Comparison of ENCODE assay signal across 19 cellular contexts in genomic region chr3:17062736-17063135, GRCh38.
DNase-seq lines count a peak whose midpoint lies in the region; ATAC-seq, FAIRE-seq and TF ChIP-seq lines count a peak whose summit lies in the region.
"Had no signal": no experiment of that assay in that cellular context is flagged by ENCODE, and none has a peak within 500 bp of the region (broad histone marks: within the 10 kb centered on the region; RNA-seq: fewer than 3 reads in every experiment).

No MANE protein-coding gene starts in this region.

- intact Hi-C loops in left ventricle myocardium inferior (cut with micrococcal nuclease) (no loop called here), right cardiac atrium (cut with DNase I) (no loop called here), Calu3 (cut with micrococcal nuclease; ENCODE audit: unreplicated experiment) (no loop called here), gastrocnemius medialis (cut with DNase I; ENCODE audit: low total_unique reads) (no loop called here), kidney (cut with DNase I) (no loop called here)

- H3K27ac Mint-ChIP-seq in Calu3 (ENCODE audit: unreplicated experiment): peak overlapping the region; percentile 8
- H3K27ac Mint-ChIP-seq in central memory CD8-positive, alpha-beta T cell (ENCODE audit: low read depth): peak overlapping the region; percentile 89

- peaks cover 1% of the 10 kb centered on the region for H3K36me3 ChIP-seq in left ventricle myocardium inferior
- no peaks in the 10 kb centered on the region for H3K36me3 ChIP-seq in gastrocnemius medialis
- H3K36me3 ChIP-seq in kidney (ENCODE audit: control insufficient read depth in 1 of 2, insufficient read depth in 2 of 2, low read length in 2 of 2): no peaks in the 10 kb centered on the region
- H3K36me3 ChIP-seq: BE2C had no signal

- H3K9me3 Mint-ChIP-seq in Calu3 (ENCODE audit: low read depth, unreplicated experiment): peaks cover 4% of the 10 kb centered on the region
- H3K9me3 Mint-ChIP-seq in central memory CD8-positive, alpha-beta T cell: peaks cover 7% of the 10 kb centered on the region
- H3K9me3 Mint-ChIP-seq: CD8-positive, alpha-beta memory T cell; H9 had no signal

- H3K27me3 Mint-ChIP-seq in Calu3 (ENCODE audit: unreplicated experiment): no peaks in the 10 kb centered on the region
- no peaks in the 10 kb centered on the region for H3K27me3 Mint-ChIP-seq in central memory CD8-positive, alpha-beta T cell
- H3K27me3 Mint-ChIP-seq: CD4-positive, CD25-positive, alpha-beta regulatory T cell; CD8-positive, alpha-beta memory T cell had no signal

- no peak overlapping the region for H3K9ac ChIP-seq in kidney (ENCODE audit: low read length in 2 of 2)

- peaks cover 60% of the 10 kb centered on the region for H3K4me1 ChIP-seq in left ventricle myocardium inferior
- H3K4me1 ChIP-seq in right cardiac atrium (ENCODE audit: control insufficient read depth, insufficient read depth, low read length): no peaks in the 10 kb centered on the region
- H3K4me1 ChIP-seq in gastrocnemius medialis: peaks cover 18 to 22% of the 10 kb centered on the region in 2 donors
- no peaks in the 10 kb centered on the region for H3K4me1 ChIP-seq in kidney (ENCODE audit: control insufficient read depth in 1 of 2, insufficient read depth in 1 of 2, low read depth in 1 of 2, low read length in 2 of 2)
- H3K4me1 ChIP-seq: BE2C had no signal

- in situ Hi-C loops in gastrocnemius medialis (cut with MboI; ENCODE audit: low sequenced_read_pairs in 4 of 4): no loop called here

- DNase-seq in left ventricle myocardium inferior (no peak), right cardiac atrium (no peak), Calu3 (no peak), gastrocnemius medialis (no peak), kidney (no peak)
- no peak for DNase-seq in central memory CD8-positive, alpha-beta T cell (ENCODE audit: low spot score in 2 of 2)
- no peak for DNase-seq in activated CD4-positive, CD25-positive, alpha-beta regulatory T cell (lab: John Stamatoyannopoulos, UW)
- DNase-seq: ACHN; BE2C; C1 segment of cervical spinal cord; CD4-positive, CD25-positive, alpha-beta regulatory T cell; CD8-positive, alpha-beta memory T cell; COR-L47; H9 had no signal

- H3K27me3 ChIP-seq in left ventricle myocardium inferior (ENCODE audit: low read depth) (no peaks in the 10 kb centered on the region), right cardiac atrium (ENCODE audit: control insufficient read depth, insufficient read depth) (no peaks in the 10 kb centered on the region), gastrocnemius medialis (no peaks in the 10 kb centered on the region)
- H3K27me3 ChIP-seq: BE2C had no signal

- CTCF ChIA-PET in Calu3 (lab: Charles Lee): no interaction called here

- H3K4me3 Mint-ChIP-seq in Calu3 (ENCODE audit: low read depth, unreplicated experiment): no peak overlapping the region
- H3K4me3 Mint-ChIP-seq in central memory CD8-positive, alpha-beta T cell: no peak overlapping the region
- H3K4me3 Mint-ChIP-seq: CD4-positive, CD25-positive, alpha-beta regulatory T cell; CD8-positive, alpha-beta memory T cell; H9 had no signal

- TF ChIP-seq CTCF in left ventricle myocardium inferior (IDR thresholded peaks at IDR 0.05; ENCODE audit: borderline replicate concordance): no peak
- no peak for TF ChIP-seq CTCF in Calu3 (IDR thresholded peaks at IDR 0.05; ENCODE audit: unreplicated experiment)
- no peak for TF ChIP-seq CTCF in gastrocnemius medialis (IDR thresholded peaks at IDR 0.05 in 4 of 5, conservative IDR thresholded peaks at IDR 0.05 in 1 of 5)
- TF ChIP-seq CTCF in kidney (IDR thresholded peaks at IDR 0.05; ENCODE audit: borderline replicate concordance, extremely low read depth, insufficient read depth): no peak

- no TSS peak for BruUV-seq in Calu3 (replicated peaks; lab: Mats Ljungman, UMichigan)

- no peak for FAIRE-seq in kidney (lab: Jason Lieb, UNC)
- FAIRE-seq: A204.1, D721Med, G401.6, GM12891, H1 had no signal

- H3K4me1 Mint-ChIP-seq in Calu3 (ENCODE audit: low read depth, unreplicated experiment): no peaks in the 10 kb centered on the region
- H3K4me1 Mint-ChIP-seq in central memory CD8-positive, alpha-beta T cell: peaks cover 48% of the 10 kb centered on the region

- H3K4me3 ChIP-seq in left ventricle myocardium inferior (no peak overlapping the region), right cardiac atrium (ENCODE audit: low read length) (no peak overlapping the region), gastrocnemius medialis (no peak overlapping the region), kidney (ENCODE audit: low read length in 2 of 2) (no peak overlapping the region)

- no peaks in the 10 kb centered on the region for H3K36me3 Mint-ChIP-seq in Calu3 (ENCODE audit: insufficient read depth, unreplicated experiment)
- peaks cover 12% of the 10 kb centered on the region for H3K36me3 Mint-ChIP-seq in central memory CD8-positive, alpha-beta T cell (ENCODE audit: insufficient read depth)

- ATAC-seq in right cardiac atrium (no peak), gastrocnemius medialis (peak in 1 of 2 donors; percentile 48)
- no peak for ATAC-seq in central memory CD8-positive, alpha-beta T cell (replicated peaks; ENCODE audit: extremely low read depth, poor library complexity, severe bottlenecking)

- TF ChIP-seq POLR2A in gastrocnemius medialis (IDR thresholded peaks at IDR 0.05): no peak

- H3K9me3 ChIP-seq in left ventricle myocardium inferior (replicated peaks): no peaks in the 10 kb centered on the region
- no peaks in the 10 kb centered on the region for H3K9me3 ChIP-seq in right cardiac atrium (ENCODE audit: control insufficient read depth, low read length)
- H3K9me3 ChIP-seq in gastrocnemius medialis: no peaks in the 10 kb centered on the region
- H3K9me3 ChIP-seq in kidney (ENCODE audit: control insufficient read depth in 1 of 2, low read length in 2 of 2): no peaks in the 10 kb centered on the region
- H3K9me3 ChIP-seq: BE2C had no signal

- H3K27ac ChIP-seq in left ventricle myocardium inferior (replicated peaks) (peak overlapping the region; percentile 47), right cardiac atrium (ENCODE audit: low read length) (no peak overlapping the region), gastrocnemius medialis (peak overlapping the region in 3 of 4 donors; percentile 10 to 40 (median 11)), kidney (ENCODE audit: low read depth in 2 of 2, low read length in 2 of 2) (no peak overlapping the region)

- WGBS in right cardiac atrium: 40% methylated on average over 3 of the region's 3 CpGs

Comparison
In these comparisons a context has a peak if more than half of its experiments do, and no peak if none do; other contexts are left out.
1. H3K27ac ChIP-seq: peak in left ventricle myocardium inferior (single experiment) and gastrocnemius medialis (3 of 4); none in right cardiac atrium (single experiment) and kidney (0 of 2).